23 cellular contexts compared by ENCODE assay signal in the genomic region with DNA sequence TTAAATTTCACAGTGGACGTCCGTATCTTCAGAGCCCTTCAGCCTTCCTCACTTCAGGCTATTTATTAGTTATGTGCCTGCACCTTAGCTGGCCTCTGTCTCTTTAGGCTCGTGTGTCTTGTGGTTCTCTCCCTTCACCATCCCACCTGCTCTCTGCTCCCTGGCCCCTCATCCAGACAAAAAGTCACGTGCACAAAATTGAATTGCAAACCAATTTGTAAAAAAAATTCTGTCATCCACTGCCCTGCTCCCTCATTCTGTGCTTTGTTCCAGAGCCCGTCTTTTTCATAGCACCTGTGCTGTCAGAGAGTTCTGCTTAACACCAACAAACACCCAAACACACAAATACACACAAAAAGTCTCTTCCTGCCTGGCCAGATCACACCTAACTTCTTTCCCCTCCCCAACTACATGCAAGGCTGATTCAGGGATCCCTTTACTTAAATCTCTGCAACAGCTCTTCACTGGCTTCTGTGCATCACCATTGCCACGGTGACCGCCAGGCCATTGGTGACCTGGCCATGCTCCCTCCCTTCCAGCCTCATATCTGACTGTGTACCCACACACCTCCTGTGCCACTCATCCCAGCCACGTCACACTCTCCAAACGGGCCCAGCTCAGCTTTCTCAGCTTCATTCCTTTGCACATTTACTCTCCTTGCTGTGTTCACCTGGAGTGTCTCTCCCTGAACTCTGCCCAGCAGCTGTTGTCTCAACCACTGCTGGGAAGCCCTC.
"Had no signal": no experiment of that assay in that cellular context is flagged by ENCODE, and none has a peak within 500 bp of the region (broad histone marks: within the 10 kb centered on the region; RNA-seq: fewer than 3 reads in every experiment).

No MANE protein-coding gene starts in this region.

- DNase-seq: dorsolateral prefrontal cortex; effector CD4-positive, alpha-beta T cell; foreskin fibroblast; heart left ventricle; left colon; natural killer cell; occipital lobe; ovary; posterior cingulate gyrus; psoas muscle; right cardiac atrium; small intestine; stimulated activated CD4-positive, alpha-beta T cell treated with anti-CD3 and anti-CD28 coated beads, Interleukin-15, amount 100 ng/mL, for 24 hours; stimulated activated CD4-positive, alpha-beta T cell treated with anti-CD3 and anti-CD28 coated beads, Interleukin-2, amount 100 ng/mL, for 48 hours; stimulated activated naive B cell treated with anti-CD40 and anti-IgM and Interleukin-4, amounts not matched to agents 10 μg/mL and 1 μg/mL and 100 μg/mL, for 72 hours; transverse colon had no signal

- H3K4me1 ChIP-seq: psoas muscle had no signal

- H3K36me3 Mint-ChIP-seq: memory B cell; natural killer cell; stimulated activated naive B cell treated with anti-CD40 and anti-IgM and Interleukin-4, amounts not matched to agents 10 μg/mL and 1 μg/mL and 100 μg/mL, for 72 hours had no signal

- H3K27ac Mint-ChIP-seq: memory B cell; natural killer cell; stimulated activated naive B cell treated with anti-CD40 and anti-IgM and Interleukin-4, amounts not matched to agents 10 μg/mL and 1 μg/mL and 100 μg/mL, for 72 hours; stimulated activated naive CD8-positive, alpha-beta T cell treated with anti-CD3 and anti-CD28 coated beads, Interleukin-15, Interleukin-2, amounts not matched to agents 100 ng/mL and 50 ng/mL, for 24 hours had no signal

- ATAC-seq: gastroesophageal sphincter; heart left ventricle; left colon; natural killer cell; psoas muscle; right cardiac atrium; stimulated activated naive B cell treated with anti-CD40 and anti-IgM and Interleukin-4, amounts not matched to agents 10 μg/mL and 1 μg/mL and 100 μg/mL, for 72 hours had no signal

- H3K27ac ChIP-seq: dorsolateral prefrontal cortex, gastroesophageal sphincter, heart left ventricle, hepatocyte, ovary, psoas muscle, thoracic aorta, transverse colon, vagina had no signal

- H3K9me3 ChIP-seq: gastroesophageal sphincter, ovary, psoas muscle, thoracic aorta, transverse colon, vagina had no signal

- H3K36me3 ChIP-seq: gastroesophageal sphincter, heart left ventricle, ovary, thoracic aorta, transverse colon, vagina had no signal

- H3K9me3 Mint-ChIP-seq: memory B cell; natural killer cell; stimulated activated naive B cell treated with anti-CD40 and anti-IgM and Interleukin-4, amounts not matched to agents 10 μg/mL and 1 μg/mL and 100 μg/mL, for 72 hours; stimulated activated naive CD8-positive, alpha-beta T cell treated with anti-CD3 and anti-CD28 coated beads, Interleukin-15, Interleukin-2, amounts not matched to agents 100 ng/mL and 50 ng/mL, for 24 hours had no signal

- H3K4me3 ChIP-seq: dorsolateral prefrontal cortex, gastroesophageal sphincter, heart left ventricle, hepatocyte, lung, ovary, psoas muscle, thoracic aorta, transverse colon, vagina had no signal

- H3K4me3 Mint-ChIP-seq: memory B cell; natural killer cell; stimulated activated naive B cell treated with anti-CD40 and anti-IgM and Interleukin-4, amounts not matched to agents 10 μg/mL and 1 μg/mL and 100 μg/mL, for 72 hours; stimulated activated naive CD8-positive, alpha-beta T cell treated with anti-CD3 and anti-CD28 coated beads, Interleukin-15, Interleukin-2, amounts not matched to agents 100 ng/mL and 50 ng/mL, for 24 hours had no signal

- H3K4me1 Mint-ChIP-seq: memory B cell, natural killer cell had no signal

- H3K27me3 ChIP-seq: ovary, vagina had no signal
